Comparison of ENCODE assay signal across 1 cellular context in the genomic region with DNA sequence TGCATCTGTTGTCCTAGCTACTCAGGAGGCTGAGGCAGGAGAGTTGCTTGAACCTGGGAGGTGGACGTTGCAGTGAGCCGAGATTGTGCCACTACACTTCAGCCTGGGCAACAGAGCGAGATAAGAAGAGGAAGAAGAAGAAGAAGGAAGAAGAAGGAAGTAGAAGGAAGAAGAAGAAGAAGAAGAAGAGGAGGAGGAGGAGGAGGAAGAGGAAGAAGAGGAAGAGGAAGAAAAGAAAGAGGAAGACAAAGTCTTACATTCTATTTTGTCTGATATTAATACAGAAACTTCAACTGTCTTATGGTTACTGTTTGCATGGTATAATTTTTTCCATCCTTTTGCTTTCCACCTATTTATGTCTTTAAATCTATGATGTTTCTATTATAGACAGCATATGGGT.
TF ChIP-seq lines count a peak whose summit lies in the region.

No MANE protein-coding gene starts in this region.

TF ChIP-seq in SK-N-SH, 30 proteins besides CTCF, POLR2A, EP300 and RAD21:
- TF ChIP-seq SMC3 (IDR thresholded peaks at IDR 0.05; ENCODE audit: low read depth, low read length) (no peak), TAF1 (IDR thresholded peaks at IDR 0.05; ENCODE audit: borderline replicate concordance, low read depth, low read length) (no peak), TCF12 (IDR thresholded peaks at IDR 0.05) (no peak), FOSL2 (IDR thresholded peaks at IDR 0.05; ENCODE audit: borderline replicate concordance, low read depth) (no peak), MXI1 (IDR thresholded peaks at IDR 0.05; ENCODE audit: low read depth, low read length) (no peak)
- TF ChIP-seq, protein P1, sequence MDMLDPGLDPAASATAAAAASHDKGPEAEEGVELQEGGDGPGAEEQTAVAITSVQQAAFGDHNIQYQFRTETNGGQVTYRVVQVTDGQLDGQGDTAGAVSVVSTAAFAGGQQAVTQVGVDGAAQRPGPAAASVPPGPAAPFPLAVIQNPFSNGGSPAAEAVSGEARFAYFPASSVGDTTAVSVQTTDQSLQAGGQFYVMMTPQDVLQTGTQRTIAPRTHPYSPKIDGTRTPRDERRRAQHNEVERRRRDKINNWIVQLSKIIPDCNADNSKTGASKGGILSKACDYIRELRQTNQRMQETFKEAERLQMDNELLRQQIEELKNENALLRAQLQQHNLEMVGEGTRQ (IDR thresholded peaks at IDR 0.05; ENCODE audit: borderline replicate concordance, low read depth, low read length) = no peak
- TF ChIP-seq, protein P2, sequence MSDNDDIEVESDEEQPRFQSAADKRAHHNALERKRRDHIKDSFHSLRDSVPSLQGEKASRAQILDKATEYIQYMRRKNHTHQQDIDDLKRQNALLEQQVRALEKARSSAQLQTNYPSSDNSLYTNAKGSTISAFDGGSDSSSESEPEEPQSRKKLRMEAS (IDR thresholded peaks at IDR 0.05; ENCODE audit: low read depth) = no peak
- TF ChIP-seq, protein P3, sequence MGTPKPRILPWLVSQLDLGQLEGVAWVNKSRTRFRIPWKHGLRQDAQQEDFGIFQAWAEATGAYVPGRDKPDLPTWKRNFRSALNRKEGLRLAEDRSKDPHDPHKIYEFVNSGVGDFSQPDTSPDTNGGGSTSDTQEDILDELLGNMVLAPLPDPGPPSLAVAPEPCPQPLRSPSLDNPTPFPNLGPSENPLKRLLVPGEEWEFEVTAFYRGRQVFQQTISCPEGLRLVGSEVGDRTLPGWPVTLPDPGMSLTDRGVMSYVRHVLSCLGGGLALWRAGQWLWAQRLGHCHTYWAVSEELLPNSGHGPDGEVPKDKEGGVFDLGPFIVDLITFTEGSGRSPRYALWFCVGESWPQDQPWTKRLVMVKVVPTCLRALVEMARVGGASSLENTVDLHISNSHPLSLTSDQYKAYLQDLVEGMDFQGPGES (IDR thresholded peaks at IDR 0.05; ENCODE audit: low read depth, low read length) = no peak
